ENCODE assay signal across 8 cellular contexts in genomic region chr1:178541829-178542553, GRCh38. TPM values are rescaled to one million over a fixed set of nuclear protein-coding genes. Genes with fewer than 3 reads are reported as not detected.
DNase-seq lines count a peak whose midpoint lies in the region; ATAC-seq and TF ChIP-seq lines count a peak whose summit lies in the region.

No MANE protein-coding gene starts in this region.

- CTCF ChIA-PET in GM10248 (lab: Yijun Ruan, JAX): interaction anchor here (0.6 to 9.2 kb wide), 23 partner anchors 9 to 537 kb away, joined by 3 to 118 read pairs (median 4); no protein-coding TSS in a partner anchor

- POLR2A ChIA-PET in GM10248 (lab: Yijun Ruan, JAX): no interaction called here

- H3K9me3 Mint-ChIP-seq in effector memory CD8-positive, alpha-beta T cell: no peaks in the 10 kb centered on the region

- H3K36me3 Mint-ChIP-seq in effector memory CD8-positive, alpha-beta T cell (ENCODE audit: insufficient read depth): peaks cover 4% of the 10 kb centered on the region

- H3K4me3 Mint-ChIP-seq in effector memory CD8-positive, alpha-beta T cell: peak overlapping the region; percentile 88 to 90

- peak; percentile 72 for DNase-seq in GM10248 (ENCODE audit: extremely low spot score)
- peak; percentile 9 for DNase-seq in Jurkat, Clone E6-1 (ENCODE audit: low read depth, low spot score)
- peak in 1 of 3 experiments; percentile 20 for DNase-seq in effector memory CD8-positive, alpha-beta T cell
- DNase-seq in stomach: peak; percentile 65
- DNase-seq in cerebellum (ENCODE audit: low spot score): no peak

- no peaks in the 10 kb centered on the region for H3K27me3 ChIP-seq in stomach

- intact Hi-C loops in stomach (cut with DNase I; ENCODE audit: low total_unique reads): loop anchor here (5.0 kb wide), 1 partner anchor 210 kb away; no protein-coding TSS in a partner anchor

- peak; percentile 52 for ATAC-seq in GM21529 (IDR thresholded peaks at IDR 0.05; ENCODE audit: unreplicated experiment)
- peak; percentile 39 for ATAC-seq in effector memory CD8-positive, alpha-beta T cell (replicated peaks)

- TF ChIP-seq POLR2A in stomach (IDR thresholded peaks at IDR 0.05): no peak

- TF ChIP-seq CTCF in GM10248 (IDR thresholded peaks at IDR 0.05; ENCODE audit: control extremely low read depth, extremely low read depth, low read depth, missing control alignments) (no peak), WI38 (IDR thresholded peaks at IDR 0.05; ENCODE audit: low read depth, low read length) (no peak), stomach (IDR thresholded peaks at IDR 0.05) (no peak)

- peak overlapping the region; percentile 83 for H3K4me3 ChIP-seq in Jurkat, Clone E6-1 (ENCODE audit: low read length)
- H3K4me3 ChIP-seq in WI38 (ENCODE audit: low read depth, low read length) (peak overlapping the region; percentile 75), mesodermal cell (ENCODE audit: extremely low read depth, insufficient read depth, low read length, poor library complexity, severe bottlenecking) (peak overlapping the region; percentile 72), stomach (peak overlapping the region; percentile 65 to 88 (median 80))

- no peaks in the 10 kb centered on the region for H3K36me3 ChIP-seq in mesodermal cell (ENCODE audit: control insufficient read depth, insufficient read depth, low read length)
- H3K36me3 ChIP-seq in stomach: peaks cover 0 to 3% (median 2%) of the 10 kb centered on the region in 4 donors

- H3K27ac ChIP-seq in mesodermal cell (ENCODE audit: low read depth, low read length, severe bottlenecking) (peak overlapping the region; percentile 66), stomach (peak overlapping the region; percentile 58 to 88 (median 87))

- 5 to 13% methylated on average over 24 to 25 of the region's 33 CpGs for WGBS in mesodermal cell (ENCODE audit: insufficient coverage in 2 of 2), 2 experiments
- 5 to 11% (median 6%) methylated on average over 26 to 33 of the region's 33 CpGs for WGBS in stomach, 5 donors

- H3K4me1 ChIP-seq in mesodermal cell (ENCODE audit: control insufficient read depth, insufficient read depth, low read length, poor library complexity, severe bottlenecking): peaks cover 19% of the 10 kb centered on the region
- peaks cover 18 to 49% (median 40%) of the 10 kb centered on the region in 4 donors for H3K4me1 ChIP-seq in stomach

- no peak for TF ChIP-seq EP300 in stomach (IDR thresholded peaks at IDR 0.05)

- H3K27ac Mint-ChIP-seq in effector memory CD8-positive, alpha-beta T cell: peak overlapping the region; percentile 88 to 91

- H3K27me3 Mint-ChIP-seq in effector memory CD8-positive, alpha-beta T cell: no peaks in the 10 kb centered on the region

- H3K9me3 ChIP-seq in mesodermal cell (ENCODE audit: control insufficient read depth, low read length) (no peaks in the 10 kb centered on the region), stomach (no peaks in the 10 kb centered on the region)

- peaks cover 6 to 11% of the 10 kb centered on the region in 2 donors for H3K4me1 Mint-ChIP-seq in effector memory CD8-positive, alpha-beta T cell (ENCODE audit: low read depth in 2 of 2)

RNA-seq across cellular contexts. Expression of gene TEX35, which starts 29.1 kb away (rescaled TPM):
- not detected for polyA plus RNA-seq in Jurkat, Clone E6-1 (2012; ENCODE audit: insufficient read depth, insufficient read length)
- not detected for polyA plus RNA-seq in mesodermal cell (2013, experiment 1 of 2)
- not detected for polyA plus RNA-seq in mesodermal cell (2013, experiment 2 of 2)
- not detected for total RNA-seq in stomach
- under 1 TPM in 1 of 3 donors, not detected in 2; 0.76 TPM for polyA plus RNA-seq in stomach
- total RNA-seq in cerebellum: not detected

RNA-seq across cellular contexts. Expression of gene CLEC20A, which starts 45.2 kb away (rescaled TPM):
- polyA plus RNA-seq in Jurkat, Clone E6-1 (2012; ENCODE audit: insufficient read depth, insufficient read length): not detected
- polyA plus RNA-seq in mesodermal cell (2013, experiment 1 of 2): not detected
- polyA plus RNA-seq in mesodermal cell (2013, experiment 2 of 2): not detected
- total RNA-seq in stomach (not detected), cerebellum (not detected)
- under 1 TPM in 1 of 3 donors, not detected in 2; 0.31 TPM for polyA plus RNA-seq in stomach
